In the genomic region with DNA sequence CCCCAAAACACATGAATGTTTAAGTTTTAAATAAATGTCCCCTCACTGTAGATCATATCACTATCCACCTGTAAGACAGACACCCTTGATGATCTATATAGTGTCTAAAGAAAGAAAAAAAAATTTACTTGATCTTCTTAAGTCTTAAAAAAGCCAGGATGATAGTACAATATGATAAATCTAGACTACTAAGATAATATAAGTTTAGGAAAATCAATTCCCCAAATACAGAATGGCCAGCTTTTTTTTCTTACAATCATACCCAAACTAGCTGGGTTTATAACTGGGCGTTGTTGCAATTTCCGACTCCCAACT, we compare ENCODE assay signal across 8 cellular contexts. TPM values are rescaled to one million over a fixed set of nuclear protein-coding genes. Genes with fewer than 3 reads are reported as not detected.
DNase-seq lines count a peak whose midpoint lies in the region; ATAC-seq, FAIRE-seq and TF ChIP-seq lines count a peak whose summit lies in the region.

No MANE protein-coding gene starts in this region.

- no peak for ATAC-seq in CD4-positive, CD25-positive, alpha-beta regulatory T cell (ENCODE audit: low read depth in 2 of 2)
- ATAC-seq in pancreas (peak in 1 of 4 donors; percentile 26), HG02678 (IDR thresholded peaks at IDR 0.05; ENCODE audit: unreplicated experiment) (no peak)

- FAIRE-seq in pancreas (lab: Jason Lieb, UNC): no peak

- H3K4me3 Mint-ChIP-seq in CD4-positive, CD25-positive, alpha-beta regulatory T cell: peak overlapping the region; percentile 85 to 95 (median 90)

- H3K27ac Mint-ChIP-seq in CD4-positive, CD25-positive, alpha-beta regulatory T cell: peak overlapping the region; percentile 93 to 100 (median 94)

- intact Hi-C loops in pancreas (cut with DNase I): loop anchor here in 2 of 3 donors (5.0 to 10.0 kb wide), 2 partner anchors 338 to 346 kb away; no protein-coding TSS in a partner anchor

- peaks cover 56% of the 10 kb centered on the region for H3K36me3 ChIP-seq in CD4-positive, CD25-positive, alpha-beta regulatory T cell (ENCODE audit: control insufficient read depth, insufficient read depth, low read length)
- H3K36me3 ChIP-seq in esophagus (ENCODE audit: control insufficient read depth in 2 of 2, insufficient read depth in 2 of 2, low read length in 1 of 2): peaks cover 13 to 33% of the 10 kb centered on the region in 2 donors
- H3K36me3 ChIP-seq in pancreas: peaks cover 0 to 46% (median 30%) of the 10 kb centered on the region in 3 donors

- peak overlapping the region; percentile 87 for H3K4me3 ChIP-seq in CD4-positive, CD25-positive, alpha-beta regulatory T cell (ENCODE audit: low read depth, low read length)
- H3K4me3 ChIP-seq in esophagus (ENCODE audit: low read depth in 1 of 2, low read length in 2 of 2): no peak overlapping the region
- no peak overlapping the region for H3K4me3 ChIP-seq in pancreas

- H3K27ac ChIP-seq in CD4-positive, CD25-positive, alpha-beta regulatory T cell (ENCODE audit: insufficient read depth, low read length, poor library complexity, severe bottlenecking): peak overlapping the region; percentile 90
- H3K27ac ChIP-seq in esophagus (ENCODE audit: low read depth in 2 of 2, low read length in 1 of 2) (peak overlapping the region; percentile 65 to 88), pancreas (peak overlapping the region in 3 of 4 donors; percentile 16 to 80 (median 73))

- H3K9me3 Mint-ChIP-seq in CD4-positive, CD25-positive, alpha-beta regulatory T cell: no peaks in the 10 kb centered on the region

- no peak for TF ChIP-seq CTCF in pancreas (IDR thresholded peaks at IDR 0.05)

- no peaks in the 10 kb centered on the region for H3K27me3 Mint-ChIP-seq in CD4-positive, CD25-positive, alpha-beta regulatory T cell

- 20 to 37% methylated on average over 2 of the region's 2 CpGs for WGBS in esophagus, 2 donors
- WGBS in pancreas, 2 donors: 39 to 52% methylated on average over 2 of the region's 2 CpGs

- no peak for DNase-seq in CD4-positive, CD25-positive, alpha-beta regulatory T cell
- DNase-seq in OCI-M1 (lab: John Stamatoyannopoulos, UW) (peak; percentile 48), pancreas (no peak), NCI-H1048 (lab: John Stamatoyannopoulos, UW) (no peak), HPDE6-E6E7 (ENCODE audit: extremely low spot score) (no peak)
- no peak for DNase-seq in activated CD8-positive, alpha-beta memory T cell treated with anti-CD3 and anti-CD28 coated beads for 24 hours

- H3K36me3 Mint-ChIP-seq in CD4-positive, CD25-positive, alpha-beta regulatory T cell: peaks cover 53% of the 10 kb centered on the region

- no peaks in the 10 kb centered on the region for H3K27me3 ChIP-seq in CD4-positive, CD25-positive, alpha-beta regulatory T cell (ENCODE audit: control insufficient read depth, insufficient read depth, low read length)
- H3K27me3 ChIP-seq in esophagus (ENCODE audit: control insufficient read depth in 1 of 2, insufficient read depth in 2 of 2, low read length in 2 of 2) (no peaks in the 10 kb centered on the region), pancreas (no peaks in the 10 kb centered on the region)

- no peaks in the 10 kb centered on the region for H3K9me3 ChIP-seq in CD4-positive, CD25-positive, alpha-beta regulatory T cell (ENCODE audit: control insufficient read depth in 2 of 2, low read length in 2 of 2)
- H3K9me3 ChIP-seq in esophagus (ENCODE audit: control insufficient read depth in 2 of 2, insufficient read depth in 1 of 2, low read depth in 1 of 2, low read length in 1 of 2) (no peaks in the 10 kb centered on the region), pancreas (no peaks in the 10 kb centered on the region)

- H3K4me1 Mint-ChIP-seq in CD4-positive, CD25-positive, alpha-beta regulatory T cell: peaks cover 26 to 95% (median 62%) of the 10 kb centered on the region in 4 donors

- H3K4me1 ChIP-seq in CD4-positive, CD25-positive, alpha-beta regulatory T cell (ENCODE audit: control insufficient read depth, insufficient read depth, low read length, poor library complexity, severe bottlenecking): peaks cover 75% of the 10 kb centered on the region
- H3K4me1 ChIP-seq in esophagus (ENCODE audit: control insufficient read depth in 2 of 2, insufficient read depth in 2 of 2, low read length in 1 of 2) (peaks cover 2 to 4% of the 10 kb centered on the region in 2 donors), pancreas (peaks cover 16 to 42% (median 21%) of the 10 kb centered on the region in 3 donors)

RNA-seq across cellular contexts. Expression of a gene that starts 14.4 kb away (rescaled TPM):
- total RNA-seq in CD4-positive, CD25-positive, alpha-beta regulatory T cell: 70.9 TPM
- polyA plus RNA-seq in CD4-positive, CD25-positive, alpha-beta regulatory T cell: 10 to 100 TPM; 15.6 to 28.6 (median 17.5) TPM
- polyA plus RNA-seq in esophagus: 1 to 10 TPM; 8.2 to 9.0 TPM
- 10 to 100 TPM; 10.2 to 29.5 (median 13.4) TPM for total RNA-seq in pancreas
- 1 to 10 TPM; 4.2 to 5.1 TPM for polyA plus RNA-seq in pancreas
